ENCODE assay signal across 17 cellular contexts in the genomic region with DNA sequence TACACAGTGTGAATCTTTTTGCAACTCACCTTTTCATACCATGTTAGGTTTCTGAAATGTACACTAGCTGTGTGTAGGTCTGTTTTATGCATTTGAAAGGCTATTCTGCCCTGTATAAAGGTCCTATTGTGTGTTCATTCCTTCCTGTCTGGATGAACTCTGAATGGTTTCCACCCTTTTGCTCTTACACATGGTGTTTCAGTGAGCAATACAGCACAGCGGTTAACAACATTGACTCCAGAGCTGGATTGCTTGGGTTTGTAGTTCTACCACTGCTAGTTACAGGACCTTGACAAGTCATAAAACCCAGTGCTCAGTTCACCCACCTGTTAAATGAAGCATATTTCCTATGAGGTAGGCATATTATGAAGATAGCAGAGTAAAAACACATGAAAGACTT.
A peak's percentile ranks its signal among the peaks of the same experiment; 100 is the strongest.
DNase-seq lines count a peak whose midpoint lies in the region; ATAC-seq, FAIRE-seq and TF ChIP-seq lines count a peak whose summit lies in the region.
"Had no signal": no experiment of that assay in that cellular context is flagged by ENCODE, and none has a peak within 500 bp of the region (broad histone marks: within the 10 kb centered on the region; RNA-seq: fewer than 3 reads in every experiment).

No MANE protein-coding gene starts in this region.

- no peaks in the 10 kb centered on the region for H4K20me1 ChIP-seq in PC-3 (ENCODE audit: low read length)
- no peaks in the 10 kb centered on the region for H4K20me1 ChIP-seq in K562 (replicated peaks; ENCODE audit: control insufficient read depth, insufficient read depth, low read length)

- H3K9ac ChIP-seq in PC-3 (ENCODE audit: low read length), result no peak overlapping the region
- no peak overlapping the region for H3K9ac ChIP-seq in K562 (ENCODE audit: insufficient read depth in 1 of 2, low read depth in 2 of 2, low read length in 2 of 2)
- H3K9ac ChIP-seq: GM23248 had no signal

- H2AFZ ChIP-seq in PC-3 (ENCODE audit: low read length) (no peak overlapping the region), K562 (ENCODE audit: low read depth, low read length) (no peak overlapping the region)
- H2AFZ ChIP-seq: GM23248 had no signal

- CTCF ChIA-PET in PC-3 (lab: Charles Lee) (no interaction called here), K562 (lab: Yijun Ruan, JAX; ENCODE audit: low intra/inter-chr PET ratio) (no interaction called here)

- in situ Hi-C loops in K562 (cut with MboI), result no loop called here

- intact Hi-C loops in PC-3 (cut with micrococcal nuclease) (no loop called here), K562 (cut with micrococcal nuclease) (no loop called here), mucosa of descending colon (cut with DNase I, micrococcal nuclease) (no loop called here)

- no peaks in the 10 kb centered on the region for H3K9me2 ChIP-seq in PC-3 (replicated peaks; ENCODE audit: low read length)

- no peak for FAIRE-seq in K562 (lab: Jason Lieb, UNC)
- FAIRE-seq: A549, D721Med, G401.6, GM12891, GM19239 had no signal

- ATAC-seq in PC-3 (no peak), K562 (no peak; the same call in 2 of the 3 replicates), mucosa of descending colon (peak; percentile 67)
- ATAC-seq: A549 had no signal

- DNase-seq in PC-3 (no peak), K562 (ENCODE audit: extremely low read depth in 1 of 4, low spot score in 3 of 4) (no peak), mucosa of descending colon (no peak), A172 (ENCODE audit: low spot score) (no peak), GM20000 (ENCODE audit: low spot score) (no peak), midbrain (lab: John Stamatoyannopoulos, UW) (no peak)
- DNase-seq: AML-193; Caco-2; CD4-positive, alpha-beta T cell; GM23248 had no signal

- H3F3A ChIP-seq in PC-3 (ENCODE audit: low read length, unreplicated experiment), result peaks cover 14% of the 10 kb centered on the region

- H3K79me2 ChIP-seq in PC-3 (ENCODE audit: low read length) (no peaks in the 10 kb centered on the region), K562 (ENCODE audit: control insufficient read depth, insufficient read depth, low read length) (no peaks in the 10 kb centered on the region)

- H3K4me2 ChIP-seq in PC-3 (ENCODE audit: low read length) (peak overlapping the region; percentile 75; the same call in 1 of the 2 replicates), K562 (ENCODE audit: insufficient read depth, low read length) (no peak overlapping the region)

- no peak for TF ChIP-seq POLR2A in K562 (conservative IDR thresholded peaks at IDR 0.05)

- H3K36me3 ChIP-seq in PC-3 (ENCODE audit: low read depth, low read length), result no peaks in the 10 kb centered on the region
- peaks cover 18% of the 10 kb centered on the region for H3K36me3 ChIP-seq in K562 (ENCODE audit: control insufficient read depth, insufficient read depth, low read length)
- no peaks in the 10 kb centered on the region for H3K36me3 ChIP-seq in mucosa of descending colon (ENCODE audit: low read depth)
- H3K36me3 ChIP-seq: HAP-1 had no signal

- H3K4me1 ChIP-seq in PC-3 (ENCODE audit: insufficient read depth, low read length) (peaks cover 66% of the 10 kb centered on the region), K562 (replicated peaks in 1 of 2; ENCODE audit: control insufficient read depth in 2 of 2, insufficient read depth in 2 of 2, low read length in 2 of 2) (peaks cover 0 to 4% of the 10 kb centered on the region in 2 experiments; a peak in 1 of 5 replicates), mucosa of descending colon (ENCODE audit: low read depth) (no peaks in the 10 kb centered on the region)

- no peak overlapping the region for H3K27ac ChIP-seq in PC-3 (ENCODE audit: low read length)
- H3K27ac ChIP-seq in K562 (ENCODE audit: extremely low read depth, low read depth, low read length), result no peak overlapping the region
- H3K27ac ChIP-seq: C4-2B, GM23248 had no signal

- H3K4me3 ChIP-seq in PC-3 (ENCODE audit: low read length) (no peak overlapping the region), K562 (no peak overlapping the region), mucosa of descending colon (no peak overlapping the region)
- H3K4me3 ChIP-seq: A549, GM23248, HAP-1 had no signal

- no peak for TF ChIP-seq EP300 in K562 (IDR thresholded peaks at IDR 0.05; ENCODE audit: low read length)

- no TSS peak for BruUV-seq in PC-3 (replicated peaks; lab: Mats Ljungman, UMichigan)
- BruUV-seq in K562 (replicated peaks; lab: Mats Ljungman, UMichigan), result no TSS peak

- peaks cover 3% of the 10 kb centered on the region for H3K9me1 ChIP-seq in K562 (ENCODE audit: control insufficient read depth, insufficient read depth, low read length)

- H3K9me3 ChIP-seq in PC-3 (ENCODE audit: low read length) (no peaks in the 10 kb centered on the region), K562 (replicated peaks; ENCODE audit: control insufficient read depth, insufficient read depth, low read depth, low read length) (no peaks in the 10 kb centered on the region), mucosa of descending colon (no peaks in the 10 kb centered on the region)
- H3K9me3 ChIP-seq: A549, Caco-2, HAP-1 had no signal

- H3K27me3 ChIP-seq in PC-3 (ENCODE audit: low read length), result no peaks in the 10 kb centered on the region
- H3K27me3 ChIP-seq in K562 (ENCODE audit: control insufficient read depth in 2 of 2, insufficient read depth in 2 of 2, low read length in 2 of 2), result no peaks in the 10 kb centered on the region

- no peak for TF ChIP-seq RAD21 in K562 (CRISPR knock-in tag; conservative IDR thresholded peaks at IDR 0.05 in 1 of 2, IDR thresholded peaks at IDR 0.05 in 1 of 2)

- POLR2A ChIA-PET in PC-3 (lab: Charles Lee; ENCODE audit: unreplicated experiment) (interaction anchor here (0.6 kb wide), 1 partner anchor 493 kb away, joined by 3 read pairs; no protein-coding TSS in a partner anchor), K562 (lab: Yijun Ruan, JAX) (interaction anchor here (0.6 kb wide), 1 partner anchor 533 kb away, joined by 5 read pairs; no protein-coding TSS in a partner anchor)

- 100% methylated on average over 1 of the region's 1 CpG for WGBS in K562 (ENCODE audit: insufficient coverage, low coverage, missing lambda C conversion rate)

- TF ChIP-seq CTCF in PC-3 (conservative IDR thresholded peaks at IDR 0.05; ENCODE audit: low read depth, low read length), result no peak
- no peak for TF ChIP-seq CTCF in K562 (IDR thresholded peaks at IDR 0.05 in 2 of 3, conservative IDR thresholded peaks at IDR 0.05 in 1 of 3; ENCODE audit: insufficient read depth in 2 of 3, low read depth in 1 of 3, low read length in 3 of 3)
- no peak for TF ChIP-seq CTCF in mucosa of descending colon (IDR thresholded peaks at IDR 0.05)
- TF ChIP-seq CTCF in GM20000 (IDR thresholded peaks at IDR 0.05; ENCODE audit: extremely low read depth, missing control alignments), result no peak

TF ChIP-seq in K562, 482 proteins besides CTCF, POLR2A, EP300 and RAD21:
- TF ChIP-seq PCBP2 (IDR thresholded peaks at IDR 0.05; ENCODE audit: low read depth, low read length, poor library complexity, severe bottlenecking) (no peak), ZNF444 (CRISPR knock-in tag; IDR thresholded peaks at IDR 0.05) (no peak), CBX1 (IDR thresholded peaks at IDR 0.05; ENCODE audit: low read depth) (no peak), FOXK2 (conservative IDR thresholded peaks at IDR 0.05 in 1 of 2, IDR thresholded peaks at IDR 0.05 in 1 of 2; ENCODE audit: low read depth in 2 of 2) (no peak), ZNF134 (CRISPR knock-in tag; conservative IDR thresholded peaks at IDR 0.05) (no peak), ARHGAP35 (IDR thresholded peaks at IDR 0.05; ENCODE audit: partially characterized antibody) (no peak), ASH1L (IDR thresholded peaks at IDR 0.05; ENCODE audit: borderline replicate concordance, low read depth, partially characterized antibody) (no peak)
- TF ChIP-seq, protein P1, sequence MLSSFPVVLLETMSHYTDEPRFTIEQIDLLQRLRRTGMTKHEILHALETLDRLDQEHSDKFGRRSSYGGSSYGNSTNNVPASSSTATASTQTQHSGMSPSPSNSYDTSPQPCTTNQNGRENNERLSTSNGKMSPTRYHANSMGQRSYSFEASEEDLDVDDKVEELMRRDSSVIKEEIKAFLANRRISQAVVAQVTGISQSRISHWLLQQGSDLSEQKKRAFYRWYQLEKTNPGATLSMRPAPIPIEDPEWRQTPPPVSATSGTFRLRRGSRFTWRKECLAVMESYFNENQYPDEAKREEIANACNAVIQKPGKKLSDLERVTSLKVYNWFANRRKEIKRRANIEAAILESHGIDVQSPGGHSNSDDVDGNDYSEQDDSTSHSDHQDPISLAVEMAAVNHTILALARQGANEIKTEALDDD (IDR thresholded peaks at IDR 0.05), result 0 out of 2 replicates have a peak, but pooled peaks have one; percentile 18
TF ChIP-seq in K562: peak in this region for 1.
